Comparison of ENCODE assay signal across 8 cellular contexts in genomic region chr14:24310666-24311604, GRCh38. TPM values are rescaled to one million over a fixed set of nuclear protein-coding genes. Genes with fewer than 3 reads are reported as not detected.
DNase-seq lines count a peak whose midpoint lies in the region; ATAC-seq lines count a peak whose summit lies in the region.

TSS of gene LTB4R (plus strand) at chr14:24311502. CDS start at chr14:24315652, 4,150 bp downstream.

- ATAC-seq in GM18498 (IDR thresholded peaks at IDR 0.05; ENCODE audit: unreplicated experiment) (peak; percentile 64), HG02840 (IDR thresholded peaks at IDR 0.05; ENCODE audit: low FRiP score, unreplicated experiment) (peak; percentile 64)

- DNase-seq in NOMO-1 (lab: John Stamatoyannopoulos, UW; ENCODE audit: unreplicated experiment in 2 of 2) (peak; percentile 68 to 82), globus pallidus (ENCODE audit: low spot score) (peak; percentile 55), pulmonary artery endothelial cell (ENCODE audit: low read depth, low spot score) (peak; percentile 53), ecto neural progenitor cell (ENCODE audit: low spot score) (no peak), islet precursor cell (no peak)
- DNase-seq in activated gamma-delta T cell treated with anti-CD3 and anti-CD28 coated beads, Interleukin-2, amount 50 U/mL, for 16 hours (ENCODE audit: low read depth): peak; percentile 28

RNA-seq across cellular contexts. Expression of gene LTB4R, which starts in this region (rescaled TPM):
- 1.9 and 2.6 TPM in 2 replicates for total RNA-seq in pulmonary artery endothelial cell

Comparison
In these comparisons a context has a peak if more than half of its experiments do, and no peak if none do; other contexts are left out.
1. DNase-seq: peak in NOMO-1 (2 of 2), activated gamma-delta T cell treated with anti-CD3 and anti-CD28 coated beads, Interleukin-2, amount 50 U/mL, for 16 hours (single experiment), globus pallidus (single experiment) and pulmonary artery endothelial cell (single experiment); none in ecto neural progenitor cell (single experiment) and islet precursor cell (single experiment).